8 cellular contexts compared by ENCODE assay signal in genomic region chr4:37827802-37828321, GRCh38. TPM values are rescaled to one million over a fixed set of nuclear protein-coding genes. Genes with fewer than 3 reads are reported as not detected.
DNase-seq lines count a peak whose midpoint lies in the region; TF ChIP-seq lines count a peak whose summit lies in the region.

No MANE protein-coding gene starts in this region.

- no peak overlapping the region for H2AFZ ChIP-seq in H9 (ENCODE audit: low read length)

- no peaks in the 10 kb centered on the region; a peak in 1 of 5 replicates for H3K9me3 Mint-ChIP-seq in H9

- no peak overlapping the region for H3K27ac Mint-ChIP-seq in H9

- H2BK5ac ChIP-seq in H9 (ENCODE audit: insufficient read length, low read length) = no peak overlapping the region

- H3K36me3 ChIP-seq in WERI-Rb-1 = peaks cover 34% of the 10 kb centered on the region

- no peak overlapping the region for H3K56ac ChIP-seq in H9 (ENCODE audit: insufficient read length, low read depth, low read length)

- no peak overlapping the region for H4K5ac ChIP-seq in H9 (ENCODE audit: insufficient read length, low read depth, low read length)

- H3K23ac ChIP-seq in H9 (ENCODE audit: insufficient read length, low read depth, low read length) = no peak overlapping the region

- H3K9me3 ChIP-seq in H9 (ENCODE audit: control insufficient read depth, low read depth, low read length) (no peaks in the 10 kb centered on the region), WERI-Rb-1 (ENCODE audit: severe bottlenecking) (no peaks in the 10 kb centered on the region)

- no peak overlapping the region for H4K91ac ChIP-seq in H9 (ENCODE audit: insufficient read length, low read depth, low read length)

- H3K4me3 ChIP-seq in WERI-Rb-1 (ENCODE audit: low read depth, low read length) = peak overlapping the region; percentile 94
- H3K4me3 ChIP-seq in fibroblast of pulmonary artery (replicated peaks; ENCODE audit: low read depth, low read length) = peak overlapping the region; percentile 85
- peak overlapping the region; percentile 96 for H3K4me3 ChIP-seq in skeletal muscle cell (ENCODE audit: low read depth, low read length)

- no peaks in the 10 kb centered on the region for H3K4me1 ChIP-seq in H9 (ENCODE audit: insufficient read depth, low read length)

- H3K79me2 ChIP-seq in H9 (ENCODE audit: insufficient read depth, low read length) = no peaks in the 10 kb centered on the region

- no peak overlapping the region for H2BK20ac ChIP-seq in H9 (ENCODE audit: low read depth, low read length, poor library complexity, severe bottlenecking)

- H3K9ac ChIP-seq in H9 (ENCODE audit: extremely low read depth, insufficient read length, low read length) = no peak overlapping the region

- no peak overlapping the region for H4K8ac ChIP-seq in H9 (replicated peaks; ENCODE audit: insufficient read length, low read depth, low read length)

- no peak overlapping the region for H3T11ph ChIP-seq in H9 (ENCODE audit: low read length)

- no peak overlapping the region for H2BK120ac ChIP-seq in H9 (ENCODE audit: low read depth, low read length, poor library complexity, severe bottlenecking)

- peaks cover 11 to 22% (median 20%) of the 10 kb centered on the region in 3 experiments; a peak in 6 of 7 replicates for H3K36me3 Mint-ChIP-seq in H9 (ENCODE audit: insufficient read depth in 1 of 3, low read depth in 3 of 3)

- H3K4me3 Mint-ChIP-seq in H9 = peak overlapping the region; percentile 81 to 85

- H2BK15ac ChIP-seq in H9 (ENCODE audit: low read depth, low read length) = no peak overlapping the region

- H3K27ac ChIP-seq in H9 (ENCODE audit: insufficient read length, low read depth, low read length) (no peak overlapping the region), WERI-Rb-1 (no peak overlapping the region)

- H3K4ac ChIP-seq in H9 (ENCODE audit: low read depth, low read length) = no peak overlapping the region

- peaks cover 24% of the 10 kb centered on the region for H3K27me3 Mint-ChIP-seq in H9 (ENCODE audit: low read depth)

- no CpG with 5 or more reads among the region's 1 CpG for WGBS in H9 (ENCODE audit: extremely low coverage, insufficient read length, low lambda C conversion rate)

- no peaks in the 10 kb centered on the region; the same call in 1 of the 2 replicates for H3K27me3 ChIP-seq in H9 (ENCODE audit: insufficient read depth, low read length)
- H3K27me3 ChIP-seq in WERI-Rb-1 (ENCODE audit: insufficient read depth, low read depth, severe bottlenecking) = no peaks in the 10 kb centered on the region

- peaks cover 17 to 21% of the 10 kb centered on the region in 2 experiments for H3K4me1 Mint-ChIP-seq in H9

- H3K79me1 ChIP-seq in H9 (ENCODE audit: insufficient read depth, low read depth, low read length, poor library complexity, severe bottlenecking) = no peaks in the 10 kb centered on the region

- no peak overlapping the region for H2AK5ac ChIP-seq in H9 (ENCODE audit: insufficient read length, low read length)

- DNase-seq in H9 (no peak), WERI-Rb-1 (no peak), fibroblast of pulmonary artery (ENCODE audit: low read depth) (no peak), skeletal muscle cell (ENCODE audit: low read depth) (no peak), MV-4-11 (lab: John Stamatoyannopoulos, UW) (no peak), GF-D8 (lab: John Stamatoyannopoulos, UW) (no peak), OCI-M1 (lab: John Stamatoyannopoulos, UW) (no peak)
- DNase-seq in stimulated activated CD4-positive, alpha-beta T cell treated with anti-CD3 and anti-CD28 coated beads, Interleukin-2, amount 100 ng/mL, for 24 hours = no peak

- no peak for TF ChIP-seq CTCF in H9 (conservative IDR thresholded peaks at IDR 0.05)
- no peak for TF ChIP-seq CTCF in WERI-Rb-1 (IDR thresholded peaks at IDR 0.05; ENCODE audit: low read depth, low read length)
- TF ChIP-seq CTCF in fibroblast of pulmonary artery (IDR thresholded peaks at IDR 0.05; ENCODE audit: low read length, missing control alignments) = no peak

- H3K18ac ChIP-seq in H9 (ENCODE audit: insufficient read length, low read depth, low read length) = no peak overlapping the region

- H3K14ac ChIP-seq in H9 (ENCODE audit: insufficient read depth, low read length) = no peak overlapping the region

- no peak overlapping the region for H2BK12ac ChIP-seq in H9 (ENCODE audit: insufficient read length, low read depth, low read length)

- H3K23me2 ChIP-seq in H9 (ENCODE audit: insufficient read length, low read depth, low read length, poor library complexity, severe bottlenecking) = peaks cover 16% of the 10 kb centered on the region

- peak overlapping the region; percentile 78 for H3K4me2 ChIP-seq in H9 (ENCODE audit: insufficient read depth, insufficient read length, low read length)

- no peaks in the 10 kb centered on the region for H4K20me1 ChIP-seq in H9 (ENCODE audit: control insufficient read depth, insufficient read depth, insufficient read length)

RNA-seq across cellular contexts. Expression of gene PGM2, which starts 1.4 kb away (rescaled TPM):
- total RNA-seq in H9 (2021) = 26.6 and 30.4 TPM in 2 replicates
